13 cellular contexts compared by ENCODE assay signal in the genomic region with DNA sequence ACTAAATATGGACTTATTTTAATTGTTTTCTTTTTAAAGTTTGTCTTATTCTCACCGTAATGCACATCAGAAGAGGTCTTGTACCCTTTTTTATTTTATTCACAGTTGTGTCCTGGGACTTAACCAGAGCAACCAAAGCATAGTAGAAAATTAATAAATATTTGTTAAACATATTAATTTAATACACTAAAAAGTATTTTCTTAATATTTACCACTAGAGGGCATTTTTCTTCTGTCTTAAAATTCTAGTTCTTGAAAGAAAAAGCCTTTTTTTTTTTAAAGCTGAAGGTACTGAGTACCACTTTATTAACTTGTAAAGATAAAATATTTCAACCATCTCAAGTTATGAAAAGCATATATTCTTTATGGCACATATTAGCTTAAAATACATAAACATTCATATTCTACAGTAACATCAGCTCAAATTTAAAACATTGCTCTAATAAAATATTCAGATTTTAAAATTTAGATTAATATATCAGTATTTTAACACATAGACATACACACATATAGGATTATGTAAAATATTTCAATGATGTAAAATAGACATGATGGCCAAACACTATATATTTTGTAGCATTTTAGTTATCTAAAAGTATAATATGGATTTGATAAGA.
DNase-seq lines count a peak whose midpoint lies in the region; ATAC-seq, FAIRE-seq and TF ChIP-seq lines count a peak whose summit lies in the region.
"Had no signal": no experiment of that assay in that cellular context is flagged by ENCODE, and none has a peak within 500 bp of the region (broad histone marks: within the 10 kb centered on the region; RNA-seq: fewer than 3 reads in every experiment).

No MANE protein-coding gene starts in this region.

- in situ Hi-C loops in GM23248 (cut with MboI): loop anchor here (25.0 kb wide), 2 partner anchors 1253 to 1903 kb away; a partner anchor contains a TSS

- no peak overlapping the region for H3K4me2 ChIP-seq in GM23248 (ENCODE audit: unreplicated experiment)

- no peak for TF ChIP-seq EP300 in gastroesophageal sphincter (IDR thresholded peaks at IDR 0.05)

- H3K4me3 ChIP-seq in AG04450 (ENCODE audit: low read depth, low read length): no peak overlapping the region
- no peak overlapping the region for H3K4me3 ChIP-seq in GM23248
- H3K4me3 ChIP-seq in gastroesophageal sphincter: no peak overlapping the region
- H3K4me3 ChIP-seq: SJSA1, stomach had no signal

- TF ChIP-seq POLR2A in gastroesophageal sphincter (IDR thresholded peaks at IDR 0.05): no peak

- H3K79me2 ChIP-seq in GM23248 (ENCODE audit: insufficient read depth): no peaks in the 10 kb centered on the region

- no peak for ATAC-seq in gastroesophageal sphincter

- POLR2A ChIA-PET in AG04450 (lab: Yijun Ruan, JAX): no interaction called here

- 82 to 86% methylated on average over 1 of the region's 1 CpG for WGBS in GM23248 (ENCODE audit: low coverage in 1 of 2, low lambda C conversion rate in 2 of 2, missing lambda C conversion rate in 2 of 2), 2 experiments
- WGBS in gastroesophageal sphincter (ENCODE audit: low coverage in 1 of 2), 2 donors: 73 to 89% methylated on average over 1 of the region's 1 CpG

- H3K27ac ChIP-seq in AG04450 (ENCODE audit: low read depth, low read length) (no peak overlapping the region), GM23248 (no peak overlapping the region), gastroesophageal sphincter (no peak overlapping the region)
- H3K27ac ChIP-seq: SJSA1, stomach had no signal

- no peaks in the 10 kb centered on the region for H3K27me3 ChIP-seq in AG04450 (ENCODE audit: control insufficient read depth, insufficient read depth, low read length)
- H3K27me3 ChIP-seq in GM23248 (replicated peaks; ENCODE audit: insufficient read depth): no peaks in the 10 kb centered on the region
- H3K27me3 ChIP-seq in gastroesophageal sphincter: no peaks in the 10 kb centered on the region
- H3K27me3 ChIP-seq: SJSA1, stomach had no signal

- H3K36me3 ChIP-seq in GM23248 (ENCODE audit: low read depth) (no peaks in the 10 kb centered on the region), gastroesophageal sphincter (no peaks in the 10 kb centered on the region)
- H3K36me3 ChIP-seq: SJSA1, stomach had no signal

- DNase-seq in AG04450 (ENCODE audit: low read depth, low spot score) (no peak), GM23248 (peak; percentile 50), head of caudate nucleus (no peak), NCI-H2196 treated with DMSO at 0.1 percent for 48 hours (lab: John Stamatoyannopoulos, UW; ENCODE audit: unreplicated experiment) (no peak), MV-4-11 (lab: John Stamatoyannopoulos, UW) (no peak)
- no peak for DNase-seq in activated CD4-positive, CD25-positive, alpha-beta regulatory T cell treated with anti-CD3 and anti-CD28 coated beads, Interleukin-2, amount 50 U/mL, for 72 hours
- DNase-seq: COR-L47; NCI-H2081; stimulated activated CD4-positive, alpha-beta T cell treated with anti-CD3 and anti-CD28 coated beads, Interleukin-2, amount 100 ng/mL, for 24 hours; stomach had no signal

- no peaks in the 10 kb centered on the region for H4K20me1 ChIP-seq in GM23248 (ENCODE audit: insufficient read depth)

- peak; percentile 60 for FAIRE-seq in TTC549 (lab: Jason Lieb, UNC)

- H3K9me3 ChIP-seq in AG04450 (ENCODE audit: control insufficient read depth, insufficient read depth, low read length): no peaks in the 10 kb centered on the region
- H3K9me3 ChIP-seq in GM23248 (ENCODE audit: low read depth): no peaks in the 10 kb centered on the region
- H3K9me3 ChIP-seq in gastroesophageal sphincter: no peaks in the 10 kb centered on the region
- H3K9me3 ChIP-seq: SJSA1, stomach had no signal

- H3K9me2 ChIP-seq in GM23248 (ENCODE audit: insufficient read depth): no peaks in the 10 kb centered on the region

- intact Hi-C loops in head of caudate nucleus (cut with DNase I): no loop called here

- H2AFZ ChIP-seq in GM23248: no peak overlapping the region

- TF ChIP-seq CTCF in AG04450 (IDR thresholded peaks at IDR 0.05; ENCODE audit: low read depth, low read length) (peak; percentile 47), gastroesophageal sphincter (IDR thresholded peaks at IDR 0.05) (peak in 3 of 4 experiments; percentile 11 to 23 (median 15))

- H3K9ac ChIP-seq in GM23248: no peak overlapping the region

- no peaks in the 10 kb centered on the region for H3K4me1 ChIP-seq in GM23248 (ENCODE audit: insufficient read depth)
- H3K4me1 ChIP-seq in gastroesophageal sphincter: no peaks in the 10 kb centered on the region
- H3K4me1 ChIP-seq: SJSA1 had no signal

- no peaks in the 10 kb centered on the region for H3F3A ChIP-seq in GM23248 (ENCODE audit: insufficient read depth)

- CTCF ChIA-PET in AG04450 (lab: Charles Lee): interaction anchor here (0.5 to 16.3 kb wide), 23 partner anchors 9 to 1916 kb away, joined by 3 to 660 read pairs (median 4); a partner anchor contains a TSS
